ENCODE assay signal across 19 cellular contexts in the genomic region with DNA sequence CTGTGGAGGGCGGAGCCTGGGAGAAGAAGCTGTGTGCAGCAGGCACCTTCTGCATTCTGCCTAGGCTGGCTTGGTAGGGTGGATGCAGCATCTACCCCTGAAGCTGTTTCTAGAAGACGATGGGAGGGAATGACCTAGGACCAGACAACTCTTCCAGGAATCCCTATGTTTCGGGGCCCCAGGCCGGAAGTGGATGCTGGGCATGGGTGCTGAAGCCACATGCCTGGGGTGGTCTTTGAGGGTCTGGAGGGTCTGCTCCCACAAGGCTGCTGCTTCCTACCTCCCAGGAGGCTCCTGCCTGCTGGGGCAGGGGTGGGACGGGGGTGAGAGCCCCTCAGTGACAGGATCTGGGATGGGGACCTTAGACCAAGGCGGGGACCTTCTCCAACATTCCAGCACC.
DNase-seq lines count a peak whose midpoint lies in the region; ATAC-seq and TF ChIP-seq lines count a peak whose summit lies in the region.
"Had no signal": no experiment of that assay in that cellular context is flagged by ENCODE, and none has a peak within 500 bp of the region (broad histone marks: within the 10 kb centered on the region; RNA-seq: fewer than 3 reads in every experiment).

No MANE protein-coding gene starts in this region.

- no peak overlapping the region for H3K27ac Mint-ChIP-seq in WTC11
- H3K27ac Mint-ChIP-seq: CD14-positive monocyte had no signal

- H3K36me3 ChIP-seq in neuronal stem cell (replicated peaks in 1 of 2; ENCODE audit: control insufficient read depth in 2 of 2, insufficient read depth in 2 of 2, low read length in 2 of 2): no peaks in the 10 kb centered on the region
- H3K36me3 ChIP-seq in upper lobe of right lung: no peaks in the 10 kb centered on the region
- H3K36me3 ChIP-seq: SJSA1 had no signal

- in situ Hi-C loops in GM13976 (cut with MboI; ENCODE audit: low sequenced_read_pairs, unreplicated experiment): no loop called here

- H2AFZ ChIP-seq in neuronal stem cell (ENCODE audit: low read length): no peak overlapping the region

- ATAC-seq in WTC11: no peak
- no peak for ATAC-seq in upper lobe of right lung

- H3K27me3 Mint-ChIP-seq in WTC11 (ENCODE audit: low read depth): peaks cover 22% of the 10 kb centered on the region

- H3K4me1 ChIP-seq in neuronal stem cell (ENCODE audit: control insufficient read depth in 2 of 2, insufficient read depth in 1 of 2, low read depth in 1 of 2, low read length in 2 of 2) (peaks cover 2 to 3% of the 10 kb centered on the region in 2 donors), upper lobe of right lung (no peaks in the 10 kb centered on the region)
- H3K4me1 ChIP-seq: SJSA1 had no signal

- peak; percentile 36 for DNase-seq in activated CD8-positive, alpha-beta memory T cell treated with anti-CD3 and anti-CD28 coated beads, Interleukin-2, amount 50 U/mL, for 48 hours
- no peak for DNase-seq in activated CD8-positive, alpha-beta memory T cell treated with anti-CD3 and anti-CD28 coated beads for 24 hours
- peak; percentile 3 for DNase-seq in WTC11 (ENCODE audit: low spot score)
- DNase-seq in neuronal stem cell (ENCODE audit: low spot score): no peak
- peak; percentile 47 for DNase-seq in upper lobe of right lung
- no peak for DNase-seq in activated naive CD4-positive, alpha-beta T cell treated with anti-CD3 and anti-CD28 coated beads, Interleukin-2, amount 50 U/mL, for 16 hours
- no peak for DNase-seq in GM13976 (ENCODE audit: low spot score)
- DNase-seq: GDM1, KBM-7, MM.1S, NCI-H1092, NCI-H1436, NCI-H187 treated with DMSO at 0.1 percent for 48 hours, NCI-H2107, NCI-H446 treated with DMSO at 0.1 percent for 48 hours, NCI-H526 treated with DMSO at 0.1 percent for 48 hours, OCI-M1 had no signal

- no peak overlapping the region for H2BK12ac ChIP-seq in neuronal stem cell (ENCODE audit: low read length)

- H3K27me3 ChIP-seq in neuronal stem cell (ENCODE audit: control insufficient read depth in 3 of 3, insufficient read depth in 3 of 3, low read depth in 1 of 3, low read length in 3 of 3) (peaks cover 0 to 42% (median 0%) of the 10 kb centered on the region in 3 experiments), upper lobe of right lung (peaks cover 19% of the 10 kb centered on the region)

- H3K18ac ChIP-seq in neuronal stem cell (ENCODE audit: low read length): no peak overlapping the region

- H3K4me2 ChIP-seq in neuronal stem cell (ENCODE audit: insufficient read depth, low read length, poor library complexity, severe bottlenecking): no peak overlapping the region

- H2BK120ac ChIP-seq in neuronal stem cell (ENCODE audit: low read depth, low read length): no peak overlapping the region

- no peak overlapping the region for H3K14ac ChIP-seq in neuronal stem cell (ENCODE audit: low read length)

- H2AK5ac ChIP-seq in neuronal stem cell (ENCODE audit: low read depth, low read length): no peak overlapping the region

- H3K27ac ChIP-seq in neuronal stem cell (replicated peaks; ENCODE audit: low read length) (no peak overlapping the region), upper lobe of right lung (no peak overlapping the region)
- H3K27ac ChIP-seq: SJSA1 had no signal

- no peaks in the 10 kb centered on the region for H3K9me3 ChIP-seq in neuronal stem cell (replicated peaks in 1 of 2; ENCODE audit: control insufficient read depth in 2 of 2, insufficient read depth in 1 of 2, low read depth in 1 of 2, low read length in 2 of 2)
- H3K9me3 ChIP-seq in upper lobe of right lung: no peaks in the 10 kb centered on the region
- H3K9me3 ChIP-seq: SJSA1 had no signal

- no peak overlapping the region for H4K91ac ChIP-seq in neuronal stem cell (ENCODE audit: low read depth, low read length, poor library complexity)

- H3K9me3 Mint-ChIP-seq in WTC11: no peaks in the 10 kb centered on the region
- H3K9me3 Mint-ChIP-seq: CD14-positive monocyte had no signal

- H3K4me3 ChIP-seq in neuronal stem cell (ENCODE audit: low read length in 2 of 2): no peak overlapping the region
- no peak overlapping the region for H3K4me3 ChIP-seq in upper lobe of right lung
- H3K4me3 ChIP-seq: SJSA1 had no signal

- H3K4me3 Mint-ChIP-seq in WTC11: no peak overlapping the region
- H3K4me3 Mint-ChIP-seq: CD14-positive monocyte had no signal

- peaks cover 6% of the 10 kb centered on the region for H3K4me1 Mint-ChIP-seq in WTC11
- H3K4me1 Mint-ChIP-seq: CD14-positive monocyte had no signal

- H3K36me3 Mint-ChIP-seq in WTC11: no peaks in the 10 kb centered on the region
- H3K36me3 Mint-ChIP-seq: CD14-positive monocyte had no signal

- intact Hi-C loops in upper lobe of right lung (cut with DNase I): no loop called here

- H3K79me1 ChIP-seq in neuronal stem cell (ENCODE audit: low read depth, low read length): no peaks in the 10 kb centered on the region

- H2BK5ac ChIP-seq in neuronal stem cell (ENCODE audit: low read length): no peak overlapping the region

- H2BK15ac ChIP-seq in neuronal stem cell (ENCODE audit: low read length): peak overlapping the region; percentile 4

- TF ChIP-seq CTCF in WTC11 (IDR thresholded peaks at IDR 0.05) (no peak), upper lobe of right lung (IDR thresholded peaks at IDR 0.05) (no peak), GM13976 (IDR thresholded peaks at IDR 0.05; ENCODE audit: borderline replicate concordance, control extremely low read depth, extremely low read depth, insufficient read depth, missing control alignments) (no peak)

- CTCF ChIA-PET in WTC11 (lab: Charles Lee): interaction anchor here (0.6 to 2.9 kb wide), 4 partner anchors 59 to 166 kb away, joined by 3 to 11 read pairs (median 4); no protein-coding TSS in a partner anchor

- no CpG with 5 or more reads among the region's 6 CpGs for WGBS in neuronal stem cell (ENCODE audit: extremely low coverage in 2 of 2, insufficient read length in 2 of 2, insufficient replicate concordance in 1 of 2), 2 donors

- POLR2A ChIA-PET in WTC11 (lab: Charles Lee): no interaction called here

- H3K4ac ChIP-seq in neuronal stem cell (ENCODE audit: low read length): no peak overlapping the region

- H3K9ac ChIP-seq in neuronal stem cell (ENCODE audit: low read depth, low read length, poor library complexity): no peak overlapping the region

- no peak overlapping the region for H3K23ac ChIP-seq in neuronal stem cell (ENCODE audit: low read depth, low read length, poor library complexity)

- no peak overlapping the region for H4K8ac ChIP-seq in neuronal stem cell (ENCODE audit: low read depth, low read length)

TF ChIP-seq in WTC11, 78 proteins besides CTCF, POLR2A, EP300 and RAD21:
- TF ChIP-seq USF2 (CRISPR knock-in tag; IDR thresholded peaks at IDR 0.05) (no peak), NR2C2 (CRISPR knock-in tag; IDR thresholded peaks at IDR 0.05) (no peak), NFATC4 (CRISPR knock-in tag; IDR thresholded peaks at IDR 0.05) (no peak), SMAD4 (CRISPR knock-in tag; IDR thresholded peaks at IDR 0.05) (no peak)
- TF ChIP-seq, protein P1, sequence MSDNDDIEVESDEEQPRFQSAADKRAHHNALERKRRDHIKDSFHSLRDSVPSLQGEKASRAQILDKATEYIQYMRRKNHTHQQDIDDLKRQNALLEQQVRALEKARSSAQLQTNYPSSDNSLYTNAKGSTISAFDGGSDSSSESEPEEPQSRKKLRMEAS (CRISPR knock-in tag; IDR thresholded peaks at IDR 0.05): no peak
TF ChIP-seq in WTC11: peak in this region for 0.

Comparison
In these comparisons a context has a peak if more than half of its experiments do, and no peak if none do; other contexts are left out.
1. DNase-seq: peak in activated CD8-positive, alpha-beta memory T cell treated with anti-CD3 and anti-CD28 coated beads, Interleukin-2, amount 50 U/mL, for 48 hours (single experiment), WTC11 (single experiment) and upper lobe of right lung (single experiment); none in activated CD8-positive, alpha-beta memory T cell treated with anti-CD3 and anti-CD28 coated beads for 24 hours (single experiment), neuronal stem cell (single experiment), activated naive CD4-positive, alpha-beta T cell treated with anti-CD3 and anti-CD28 coated beads, Interleukin-2, amount 50 U/mL, for 16 hours (single experiment) and GM13976 (single experiment).